ENCODE assay signal across 3 cellular contexts in the genomic region with DNA sequence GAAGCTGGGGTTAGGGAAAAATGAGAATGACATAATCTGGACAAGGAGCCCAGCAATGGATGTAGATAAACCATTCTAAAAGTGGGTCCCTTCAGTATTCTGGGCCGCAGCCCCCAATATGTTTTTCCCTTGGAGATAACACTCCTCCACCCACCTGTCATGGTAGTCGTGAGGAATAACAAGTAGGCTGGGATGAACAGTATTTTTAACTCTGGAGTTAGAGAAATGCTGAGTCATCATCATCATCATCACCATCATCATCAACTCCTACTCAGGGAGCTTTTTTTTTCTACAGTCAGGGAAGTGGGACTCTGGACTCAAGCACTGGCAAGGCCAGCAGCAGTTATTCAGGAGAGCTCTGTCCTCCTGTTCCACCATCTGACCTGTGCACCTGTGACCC.
TF ChIP-seq lines count a peak whose summit lies in the region.

No MANE protein-coding gene starts in this region.

TF ChIP-seq in A549, 52 proteins besides CTCF, POLR2A, EP300 and RAD21 (continued from another document):
- TF ChIP-seq NFE2L2 (conservative IDR thresholded peaks at IDR 0.05; ENCODE audit: low read length) = peak; percentile 91
TF ChIP-seq in A549: peak in this region for 2.

TF ChIP-seq in HEK293, 187 proteins besides CTCF, POLR2A, EP300 and RAD21 (continued from another document):
- no peak for TF ChIP-seq PBX3 (CRISPR knock-in tag; IDR thresholded peaks at IDR 0.05)
TF ChIP-seq in HEK293: peak in this region for 1.

TF ChIP-seq in WTC11, 78 proteins besides CTCF, POLR2A, EP300 and RAD21 (continued from another document):
- no peak for TF ChIP-seq ZNF532 (CRISPR knock-in tag; IDR thresholded peaks at IDR 0.05; ENCODE audit: borderline replicate concordance)
- no peak for TF ChIP-seq FOXK1 (CRISPR knock-in tag; IDR thresholded peaks at IDR 0.05)
- TF ChIP-seq NFE2L1 (CRISPR knock-in tag; IDR thresholded peaks at IDR 0.05) = 0 out of 2 replicates have a peak, but pooled peaks have one; percentile 21
